Comparison of ENCODE assay signal across 8 cellular contexts in genomic region chr7:55415173-55415778, GRCh38. TPM values are rescaled to one million over a fixed set of nuclear protein-coding genes. Genes with fewer than 3 reads are reported as not detected.
DNase-seq lines count a peak whose midpoint lies in the region; ATAC-seq and TF ChIP-seq lines count a peak whose summit lies in the region.

No MANE protein-coding gene starts in this region.

- H3K27me3 ChIP-seq in aorta (ENCODE audit: control insufficient read depth in 1 of 2, insufficient read depth in 2 of 2, low read length in 1 of 2): no peaks in the 10 kb centered on the region

- no peak overlapping the region for H3K27ac ChIP-seq in SK-N-MC
- H3K27ac ChIP-seq in aorta (ENCODE audit: low read depth in 1 of 2, low read length in 2 of 2): no peak overlapping the region

- H3K9me3 ChIP-seq in SK-N-MC (ENCODE audit: low read depth, low read length): no peaks in the 10 kb centered on the region
- H3K9me3 ChIP-seq in aorta (ENCODE audit: control insufficient read depth, low read length): no peaks in the 10 kb centered on the region

- no peaks in the 10 kb centered on the region for H3K4me1 ChIP-seq in aorta (ENCODE audit: control insufficient read depth in 1 of 2, insufficient read depth in 2 of 2, low read length in 2 of 2)

- no peak overlapping the region for H3K9ac ChIP-seq in SK-N-MC (ENCODE audit: insufficient read length)

- no peak for DNase-seq in HFF-Myc (ENCODE audit: extremely low read depth, low read depth)
- DNase-seq in MV-4-11 (lab: John Stamatoyannopoulos, UW): peak; percentile 68
- peak; percentile 35 for DNase-seq in SK-N-MC (ENCODE audit: low read depth, low spot score)
- DNase-seq in activated naive CD4-positive, alpha-beta T cell treated with Interleukin-2 at 50 U/mL for 16 hours: peak; percentile 81
- peak; percentile 79 for DNase-seq in globus pallidus (ENCODE audit: low spot score)
- DNase-seq in posterior vena cava (ENCODE audit: low spot score): peak; percentile 92
- peak; percentile 84 to 91 for DNase-seq in aorta

- H3K4me3 ChIP-seq in HFF-Myc (replicated peaks; ENCODE audit: low read depth, low read length) (no peak overlapping the region), SK-N-MC (no peak overlapping the region), aorta (ENCODE audit: low read length in 2 of 2) (no peak overlapping the region)

- H3K36me3 ChIP-seq in SK-N-MC (ENCODE audit: insufficient read depth, low read length) (no peaks in the 10 kb centered on the region), aorta (ENCODE audit: control insufficient read depth in 1 of 2, insufficient read depth in 2 of 2, low read length in 1 of 2) (peaks cover 0 to 2% of the 10 kb centered on the region in 2 donors)

- ATAC-seq in aorta (ENCODE audit: low FRiP score): peak; percentile 89

- intact Hi-C loops in posterior vena cava (cut with DNase I): loop anchor here in 1 of 2 donors (2.0 kb wide), 1 partner anchor 136 kb away; no protein-coding TSS in a partner anchor
- intact Hi-C loops in aorta (cut with DNase I): loop anchor here (1.0 to 10.0 kb wide), 3 partner anchors 135 to 640 kb away; no protein-coding TSS in a partner anchor

- 24 to 31% methylated on average over 6 of the region's 6 CpGs for WGBS in aorta, 2 donors

- TF ChIP-seq CTCF in GM12874 (IDR thresholded peaks at IDR 0.05; ENCODE audit: insufficient read depth, low read depth, low read length) (peak; percentile 62), HFF-Myc (IDR thresholded peaks at IDR 0.05; ENCODE audit: low read depth, low read length, missing control alignments) (peak; percentile 74)

RNA-seq across cellular contexts. Expression of gene LANCL2, which starts 50.1 kb away (rescaled TPM):
- total RNA-seq in posterior vena cava: 1 to 10 TPM; 6.5 to 9.8 TPM
- total RNA-seq in aorta: 1 to 10 TPM; 7.0 to 8.8 TPM
- polyA plus RNA-seq in aorta: 1 to 10 TPM; 4.6 to 7.3 TPM
